Comparison of ENCODE assay signal across 11 cellular contexts in the genomic region with DNA sequence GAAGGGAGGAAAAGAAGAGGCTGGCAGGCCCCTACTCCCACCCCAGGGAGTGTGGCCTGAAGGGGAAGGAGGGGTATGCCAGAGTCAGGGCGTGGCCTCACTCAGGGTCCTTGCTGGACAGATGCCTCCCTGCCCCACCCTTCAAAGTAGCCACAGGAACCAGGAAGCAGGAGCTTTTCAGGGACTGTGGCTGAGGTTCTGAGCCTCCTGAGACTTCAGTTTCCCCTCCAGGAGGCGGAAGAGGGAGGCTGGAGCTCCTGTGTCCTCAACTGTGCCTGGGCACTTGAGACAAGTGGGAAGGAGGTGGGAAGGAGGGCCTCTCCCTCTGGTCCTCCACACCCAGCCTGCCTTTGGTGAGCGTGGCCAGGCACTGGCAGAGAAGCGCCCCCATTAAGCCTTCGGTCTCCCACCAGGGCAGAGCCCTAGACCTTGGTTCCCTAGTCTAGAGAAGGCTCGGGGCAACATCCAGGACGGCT. TPM values are rescaled to one million over a fixed set of nuclear protein-coding genes. Genes with fewer than 3 reads are reported as not detected.
A peak's percentile ranks its signal among the peaks of the same experiment; 100 is the strongest.
DNase-seq lines count a peak whose midpoint lies in the region; ATAC-seq, FAIRE-seq and TF ChIP-seq lines count a peak whose summit lies in the region.
"Had no signal": no experiment of that assay in that cellular context is flagged by ENCODE, and none has a peak within 500 bp of the region (broad histone marks: within the 10 kb centered on the region; RNA-seq: fewer than 3 reads in every experiment).

No MANE protein-coding gene starts in this region.

- peak; percentile 14 for DNase-seq in COR-L47 (lab: John Stamatoyannopoulos, UW)
- no peak for DNase-seq in RWPE1 (ENCODE audit: low spot score)
- no peak for DNase-seq in left ventricle myocardium inferior
- no peak for DNase-seq in H7
- DNase-seq in pancreas: no peak
- no peak for DNase-seq in stimulated activated naive CD4-positive, alpha-beta T cell treated with Interleukin-2 at 50 U/mL for 16 hours (lab: John Stamatoyannopoulos, UW)
- DNase-seq: activated CD8-positive, alpha-beta memory T cell treated with anti-CD3 and anti-CD28 coated beads for 24 hours had no signal

- no peak for TF ChIP-seq CTCF in RWPE1 (conservative IDR thresholded peaks at IDR 0.05; ENCODE audit: low read depth)
- TF ChIP-seq CTCF in left ventricle myocardium inferior (IDR thresholded peaks at IDR 0.05; ENCODE audit: borderline replicate concordance): no peak
- no peak for TF ChIP-seq CTCF in pancreas (IDR thresholded peaks at IDR 0.05)

- intact Hi-C loops in left ventricle myocardium inferior (cut with micrococcal nuclease): no loop called here
- intact Hi-C loops in pancreas (cut with DNase I): loop anchor here in 1 of 3 donors (5.0 kb wide), 1 partner anchor 278 kb away; no protein-coding TSS in a partner anchor

- ATAC-seq in GM19452 (IDR thresholded peaks at IDR 0.05; ENCODE audit: unreplicated experiment) (no peak), pancreas (no peak)

- CTCF ChIA-PET in RWPE1 (lab: Yijun Ruan, JAX): interaction anchor here (0.8 to 1.2 kb wide), 3 partner anchors 24 to 28 kb away, joined by 3 to 5 read pairs (median 3); partner anchors contain the start of gene PSRC1

- no peaks in the 10 kb centered on the region for H3K36me3 ChIP-seq in left ventricle myocardium inferior
- H3K36me3 ChIP-seq in rectal smooth muscle tissue (ENCODE audit: control insufficient read depth, insufficient read depth, low read length): no peaks in the 10 kb centered on the region
- H3K36me3 ChIP-seq in H7 (replicated peaks; ENCODE audit: control insufficient read depth, insufficient read depth, low read length): no peaks in the 10 kb centered on the region
- H3K36me3 ChIP-seq in pancreas: no peaks in the 10 kb centered on the region
- H3K36me3 ChIP-seq: ovary had no signal

- H3K27me3 ChIP-seq in left ventricle myocardium inferior (ENCODE audit: low read depth) (peaks cover 10% of the 10 kb centered on the region), rectal smooth muscle tissue (ENCODE audit: control insufficient read depth, insufficient read depth, low read length) (no peaks in the 10 kb centered on the region), H7 (ENCODE audit: control insufficient read depth, insufficient read depth, low read length) (peaks cover 19% of the 10 kb centered on the region), pancreas (no peaks in the 10 kb centered on the region)
- H3K27me3 ChIP-seq: ovary had no signal

- FAIRE-seq in pancreas (lab: Jason Lieb, UNC): no peak

- POLR2A ChIA-PET in RWPE1 (lab: Yijun Ruan, JAX; ENCODE audit: low non-redundant PET): no interaction called here

- H3K4me3 ChIP-seq in left ventricle myocardium inferior (peak overlapping the region; percentile 9), rectal smooth muscle tissue (ENCODE audit: low read length) (peak overlapping the region; percentile 37), H7 (ENCODE audit: insufficient read depth, low read depth, low read length) (no peak overlapping the region), pancreas (no peak overlapping the region)
- H3K4me3 ChIP-seq: ovary had no signal

- WGBS in pancreas, 2 donors: 83 to 84% methylated on average over 6 to 7 of the region's 7 CpGs

- H3K9me3 ChIP-seq in left ventricle myocardium inferior (replicated peaks) (no peaks in the 10 kb centered on the region), pancreas (no peaks in the 10 kb centered on the region)
- H3K9me3 ChIP-seq: ovary had no signal

- H3K4me1 ChIP-seq in left ventricle myocardium inferior (peaks cover 30% of the 10 kb centered on the region), rectal smooth muscle tissue (ENCODE audit: control insufficient read depth, insufficient read depth, low read length) (peaks cover 18% of the 10 kb centered on the region), pancreas (no peaks in the 10 kb centered on the region)

- H3K27ac ChIP-seq in RWPE1 (peak overlapping the region; percentile 64), left ventricle myocardium inferior (replicated peaks) (peak overlapping the region; percentile 79), rectal smooth muscle tissue (ENCODE audit: low read depth, low read length) (peak overlapping the region; percentile 85), pancreas (peak overlapping the region in 1 of 4 donors; percentile 55)
- H3K27ac ChIP-seq: ovary had no signal

- H3K9ac ChIP-seq in rectal smooth muscle tissue (ENCODE audit: low read length): no peak overlapping the region

RNA-seq across cellular contexts. Expression of gene CELSR2, which starts 5.3 kb away (rescaled TPM):
- total RNA-seq in left ventricle myocardium inferior (4.2 TPM), pancreas (1 to 10 TPM; 4.0 to 8.5 (median 4.7) TPM)
- total RNA-seq in H7 (2014; rRNA removed; shearing (Covaris generic)): 7.8 and 11.0 TPM in 2 replicates
- 1 to 10 TPM; 5.6 to 6.8 TPM for polyA plus RNA-seq in pancreas

RNA-seq across cellular contexts. Expression of gene PSRC1, which starts 28.3 kb away (rescaled TPM):
- 0.80 TPM for total RNA-seq in left ventricle myocardium inferior
- total RNA-seq in H7 (2014; rRNA removed; shearing (Covaris generic)): 112 and 141 TPM in 2 replicates
- total RNA-seq in pancreas: 1 to 10 TPM in 2 of 6 donors, under 1 TPM in 4; 0.08 to 3.0 (median 0.78) TPM
- polyA plus RNA-seq in pancreas: 1 to 10 TPM; 2.2 to 5.4 TPM

RNA-seq across cellular contexts. Expression of gene SARS1, which starts 40.9 kb away (rescaled TPM):
- total RNA-seq in left ventricle myocardium inferior (92.0 TPM), pancreas (100 to 1,000 TPM in 4 of 6 donors, 10 to 100 TPM in 2; 82.7 to 270 (median 115) TPM)
- 270 TPM in 2 replicates for total RNA-seq in H7 (2014; rRNA removed; shearing (Covaris generic))
- 100 to 1,000 TPM in 1 of 2 donors, 10 to 100 TPM in 1; 50.5 to 125 TPM for polyA plus RNA-seq in pancreas

RNA-seq across cellular contexts. Expression of gene MYBPHL, which starts 52.2 kb away (rescaled TPM):
- total RNA-seq in left ventricle myocardium inferior: 0.22 TPM
- total RNA-seq in H7 (2014; rRNA removed; shearing (Covaris generic)): not detected in 2 replicates
- total RNA-seq in pancreas: under 1 TPM in 2 of 6 donors, not detected in 4; 0.26 to 0.28 TPM
- 1 to 10 TPM in 1 of 2 donors, under 1 TPM in 1; 0.27 to 1.1 TPM for polyA plus RNA-seq in pancreas
- total RNA-seq: glomerular endothelial cell had no signal
- polyA plus RNA-seq: ovary had no signal

Comparison
In these comparisons a context has a peak if more than half of its experiments do, and no peak if none do; other contexts are left out.
1. H3K4me3 ChIP-seq: peak in left ventricle myocardium inferior (single experiment) and rectal smooth muscle tissue (single experiment); none in H7 (single experiment) and pancreas (0 of 4).
2. RNA of gene PSRC1, which starts 28.3 kb away (total RNA-seq): 112 to 141 TPM in H7; 0.80 TPM in left ventricle myocardium inferior (single experiment) and 0.08 to 3.0 TPM in pancreas; every median in the first group is over 10 times any median in the second.